8 cellular contexts compared by ENCODE assay signal in genomic region chr7:25391295-25391861, GRCh38.
DNase-seq lines count a peak whose midpoint lies in the region; ATAC-seq and TF ChIP-seq lines count a peak whose summit lies in the region.

No MANE protein-coding gene starts in this region.

- peaks cover 54% of the 10 kb centered on the region for H3K4me1 Mint-ChIP-seq in chondrocyte (ENCODE audit: low read depth)
- H3K4me1 Mint-ChIP-seq in neural progenitor cell = peaks cover 18% of the 10 kb centered on the region
- no peaks in the 10 kb centered on the region for H3K4me1 Mint-ChIP-seq in activated naive CD4-positive, alpha-beta T cell treated with anti-CD3 and anti-CD28 coated beads, Interleukin-2, amount 10 ng/mL, durations not matched to agents 7 days and 5 days

- no peak overlapping the region for H2AFZ ChIP-seq in neural progenitor cell (replicated peaks)

- H3K36me3 Mint-ChIP-seq in chondrocyte (ENCODE audit: low read depth) = no peaks in the 10 kb centered on the region
- H3K36me3 Mint-ChIP-seq in neural progenitor cell = no peaks in the 10 kb centered on the region
- H3K36me3 Mint-ChIP-seq in activated naive CD4-positive, alpha-beta T cell treated with anti-CD3 and anti-CD28 coated beads, Interleukin-2, amount 10 ng/mL, durations not matched to agents 7 days and 5 days = no peaks in the 10 kb centered on the region

- H3K9ac ChIP-seq in neural progenitor cell = no peak overlapping the region

- H3K4me1 ChIP-seq in neural progenitor cell = peaks cover 3% of the 10 kb centered on the region

- H4K20me1 ChIP-seq in neural progenitor cell (ENCODE audit: low read depth) = no peaks in the 10 kb centered on the region

- no peaks in the 10 kb centered on the region for H3K9me3 ChIP-seq in neural progenitor cell (ENCODE audit: low read depth)

- H3K27ac ChIP-seq in neural progenitor cell = no peak overlapping the region

- H3K27ac Mint-ChIP-seq in chondrocyte (ENCODE audit: unreplicated experiment) (peak overlapping the region; percentile 29), neural progenitor cell (no peak overlapping the region)
- no peak overlapping the region for H3K27ac Mint-ChIP-seq in activated naive CD4-positive, alpha-beta T cell treated with anti-CD3 and anti-CD28 coated beads, Interleukin-2, amount 10 ng/mL, durations not matched to agents 7 days and 5 days

- H3K27me3 Mint-ChIP-seq in chondrocyte (ENCODE audit: low read depth) (no peaks in the 10 kb centered on the region), neural progenitor cell (ENCODE audit: insufficient read depth, low read depth) (peaks cover 2% of the 10 kb centered on the region)
- peaks cover 16% of the 10 kb centered on the region for H3K27me3 Mint-ChIP-seq in activated naive CD4-positive, alpha-beta T cell treated with anti-CD3 and anti-CD28 coated beads, Interleukin-2, amount 10 ng/mL, durations not matched to agents 7 days and 5 days

- no peaks in the 10 kb centered on the region for H3F3A ChIP-seq in neural progenitor cell (ENCODE audit: low read depth)

- DNase-seq in DMS53 (lab: John Stamatoyannopoulos, UW) (peak; percentile 71), M059J (ENCODE audit: low read depth) (peak; percentile 26), chondrocyte (ENCODE audit: low spot score) (no peak), neural progenitor cell (ENCODE audit: low spot score) (peak; percentile 43), NCI-H187 treated with DMSO at 0.1 percent for 48 hours (lab: John Stamatoyannopoulos, UW) (no peak), GOT3 (lab: John Stamatoyannopoulos, UW) (no peak)
- no peak for DNase-seq in activated naive CD4-positive, alpha-beta T cell treated with anti-CD3 and anti-CD28 coated beads, Interleukin-2, amount 10 ng/mL, durations not matched to agents 7 days and 5 days

- no peak for ATAC-seq in GM18502 (IDR thresholded peaks at IDR 0.05; ENCODE audit: poor library complexity, unreplicated experiment)

- TF ChIP-seq CTCF in chondrocyte (IDR thresholded peaks at IDR 0.05) = peak; percentile 93
- TF ChIP-seq CTCF in neural progenitor cell (IDR thresholded peaks at IDR 0.05) = peak; percentile 68

- H3K4me3 Mint-ChIP-seq in chondrocyte (ENCODE audit: unreplicated experiment) = peak overlapping the region; percentile 24
- no peak overlapping the region for H3K4me3 Mint-ChIP-seq in neural progenitor cell
- no peak overlapping the region for H3K4me3 Mint-ChIP-seq in activated naive CD4-positive, alpha-beta T cell treated with anti-CD3 and anti-CD28 coated beads, Interleukin-2, amount 10 ng/mL, durations not matched to agents 7 days and 5 days

- CTCF ChIA-PET in activated naive CD4-positive, alpha-beta T cell treated with anti-CD3 and anti-CD28 coated beads, Interleukin-2, amount 10 ng/mL, durations not matched to agents 7 days and 5 days (lab: Charles Lee) = interaction anchor here (0.7 to 10.3 kb wide), 13 partner anchors 9 to 460 kb away, joined by 3 to 167 read pairs (median 4); no protein-coding TSS in a partner anchor

- H3K4me2 ChIP-seq in neural progenitor cell = no peak overlapping the region

- no peaks in the 10 kb centered on the region for H3K79me2 ChIP-seq in neural progenitor cell (ENCODE audit: low read depth)

- H3K4me3 ChIP-seq in neural progenitor cell = no peak overlapping the region

- H3K27me3 ChIP-seq in neural progenitor cell = no peaks in the 10 kb centered on the region

- H3K9me3 Mint-ChIP-seq in chondrocyte (ENCODE audit: low read depth) (no peaks in the 10 kb centered on the region), neural progenitor cell (no peaks in the 10 kb centered on the region)
- no peaks in the 10 kb centered on the region for H3K9me3 Mint-ChIP-seq in activated naive CD4-positive, alpha-beta T cell treated with anti-CD3 and anti-CD28 coated beads, Interleukin-2, amount 10 ng/mL, durations not matched to agents 7 days and 5 days

- H3K36me3 ChIP-seq in neural progenitor cell = no peaks in the 10 kb centered on the region

Comparison
In these comparisons a context has a peak if more than half of its experiments do, and no peak if none do; other contexts are left out.
1. DNase-seq: peak in DMS53 (single experiment), M059J (single experiment) and neural progenitor cell (single experiment); none in chondrocyte (single experiment), NCI-H187 treated with DMSO at 0.1 percent for 48 hours (single experiment), GOT3 (single experiment) and activated naive CD4-positive, alpha-beta T cell treated with anti-CD3 and anti-CD28 coated beads, Interleukin-2, amount 10 ng/mL, durations not matched to agents 7 days and 5 days (single experiment).